In genomic region chr11:121106812-121107211, GRCh38 we compare ENCODE assay signal across 16 cellular contexts.
"Had no signal": no experiment of that assay in that cellular context is flagged by ENCODE, and none has a peak within 500 bp of the region (broad histone marks: within the 10 kb centered on the region; RNA-seq: fewer than 3 reads in every experiment).

No MANE protein-coding gene starts in this region.

- H3K27ac Mint-ChIP-seq: natural killer cell treated with Interleukin-12 subunit alpha and Interleukin-12 subunit beta and Interleukin-15 and Interleukin-18, amount 100 ng/mL, for 72 hours; progenitor cell of endocrine pancreas had no signal

- H3K4me3 Mint-ChIP-seq: natural killer cell treated with Interleukin-12 subunit alpha and Interleukin-12 subunit beta and Interleukin-15 and Interleukin-18, amount 100 ng/mL, for 72 hours had no signal

- ATAC-seq: natural killer cell treated with Interleukin-12 subunit alpha and Interleukin-12 subunit beta and Interleukin-15 and Interleukin-18, amount 100 ng/mL, for 72 hours; right lobe of liver had no signal

- H3K4me3 ChIP-seq: adrenal gland, colonic mucosa, esophagus squamous epithelium, right lobe of liver, spleen, suprapubic skin, upper lobe of left lung had no signal

- DNase-seq: activated naive CD4-positive, alpha-beta T cell treated with anti-CD3 and anti-CD28 coated beads, Interleukin-2, amount 50 U/mL, for 16 hours; adrenal gland; colonic mucosa; esophagus squamous epithelium; foreskin fibroblast; glutamatergic neuron; nucleus accumbens; right lobe of liver; spleen; stimulated activated CD4-positive, alpha-beta T cell treated with anti-CD3 and anti-CD28 coated beads, Interleukin-1b, Interleukin-23, amount 100 ng/mL, for 48 hours; stimulated activated naive CD4-positive, alpha-beta T cell; T-helper 9 cell; upper lobe of left lung had no signal

- H3K9me3 ChIP-seq: adrenal gland, colonic mucosa, esophagus squamous epithelium, right lobe of liver, spleen, suprapubic skin, upper lobe of left lung had no signal

- H3K27me3 ChIP-seq: adrenal gland, colonic mucosa, right lobe of liver, spleen, suprapubic skin, upper lobe of left lung had no signal

- H3K4me1 ChIP-seq: colonic mucosa, right lobe of liver had no signal

- H3K36me3 Mint-ChIP-seq: natural killer cell treated with Interleukin-12 subunit alpha and Interleukin-12 subunit beta and Interleukin-15 and Interleukin-18, amount 100 ng/mL, for 72 hours had no signal

- H3K9me3 Mint-ChIP-seq: natural killer cell treated with Interleukin-12 subunit alpha and Interleukin-12 subunit beta and Interleukin-15 and Interleukin-18, amount 100 ng/mL, for 72 hours had no signal

- H3K27ac ChIP-seq: adrenal gland, colonic mucosa, esophagus squamous epithelium, right lobe of liver, suprapubic skin, upper lobe of left lung had no signal

- H3K36me3 ChIP-seq: adrenal gland, colonic mucosa, esophagus squamous epithelium, right lobe of liver, spleen, suprapubic skin, upper lobe of left lung had no signal
